In the genomic region with DNA sequence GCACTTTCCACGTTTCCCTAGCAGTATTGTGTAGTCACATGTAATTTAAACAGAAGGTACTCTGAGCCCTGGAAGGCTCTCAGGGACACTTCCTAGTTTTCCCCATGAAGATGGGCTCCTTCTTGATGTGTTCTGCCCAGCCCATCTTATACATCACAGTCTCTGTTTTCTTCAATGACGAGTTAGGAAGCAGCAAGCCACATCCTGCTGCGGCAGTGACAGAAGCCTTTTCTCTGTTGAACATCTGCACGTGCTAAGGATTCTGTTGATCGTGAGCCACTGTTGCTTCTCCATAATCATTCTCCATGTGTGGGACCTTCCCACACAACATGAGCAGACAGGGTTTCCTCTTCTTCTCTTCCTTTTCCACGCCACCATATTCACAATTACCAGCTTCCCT, we compare ENCODE assay signal across 17 cellular contexts.
DNase-seq lines count a peak whose midpoint lies in the region; ATAC-seq and TF ChIP-seq lines count a peak whose summit lies in the region.
"Had no signal": no experiment of that assay in that cellular context is flagged by ENCODE, and none has a peak within 500 bp of the region (broad histone marks: within the 10 kb centered on the region; RNA-seq: fewer than 3 reads in every experiment).

No MANE protein-coding gene starts in this region.

- H3K4me1 ChIP-seq in CD4-positive, alpha-beta memory T cell (ENCODE audit: insufficient read depth, low read length), result no peaks in the 10 kb centered on the region

- no peaks in the 10 kb centered on the region for H3K9me3 Mint-ChIP-seq in activated CD4-positive, alpha-beta T cell treated with anti-CD3 and anti-CD28 coated beads, Interleukin-2, amount 10 ng/mL, durations not matched to agents 7 days and 5 days
- H3K9me3 Mint-ChIP-seq in WTC11, result no peaks in the 10 kb centered on the region
- no peaks in the 10 kb centered on the region for H3K9me3 Mint-ChIP-seq in nephron progenitor cell
- no peaks in the 10 kb centered on the region for H3K9me3 Mint-ChIP-seq in CD4-positive, alpha-beta memory T cell
- H3K9me3 Mint-ChIP-seq: CD4-positive, alpha-beta T cell had no signal

- intact Hi-C loops in CD4-positive, alpha-beta memory T cell (cut with micrococcal nuclease), result no loop called here

- no peaks in the 10 kb centered on the region for H3K36me3 ChIP-seq in CD4-positive, alpha-beta memory T cell (ENCODE audit: insufficient read depth, low read length)

- peaks cover 3% of the 10 kb centered on the region for H3K27me3 Mint-ChIP-seq in activated CD4-positive, alpha-beta T cell treated with anti-CD3 and anti-CD28 coated beads, Interleukin-2, amount 10 ng/mL, durations not matched to agents 7 days and 5 days
- H3K27me3 Mint-ChIP-seq in WTC11 (ENCODE audit: low read depth) (no peaks in the 10 kb centered on the region), nephron progenitor cell (ENCODE audit: low read depth, poor library complexity) (no peaks in the 10 kb centered on the region)
- peaks cover 0 to 2% of the 10 kb centered on the region in 2 donors for H3K27me3 Mint-ChIP-seq in CD4-positive, alpha-beta memory T cell
- H3K27me3 Mint-ChIP-seq: CD4-positive, alpha-beta T cell had no signal

- no peaks in the 10 kb centered on the region for H3K27me3 ChIP-seq in CD4-positive, alpha-beta memory T cell (ENCODE audit: insufficient read depth, low read length)

- H3K36me3 Mint-ChIP-seq in activated CD4-positive, alpha-beta T cell treated with anti-CD3 and anti-CD28 coated beads, Interleukin-2, amount 10 ng/mL, durations not matched to agents 7 days and 5 days (ENCODE audit: low read depth), result no peaks in the 10 kb centered on the region
- H3K36me3 Mint-ChIP-seq in WTC11, result peaks cover 13% of the 10 kb centered on the region
- H3K36me3 Mint-ChIP-seq in nephron progenitor cell (ENCODE audit: low read depth), result peaks cover 59% of the 10 kb centered on the region
- H3K36me3 Mint-ChIP-seq in CD4-positive, alpha-beta memory T cell, result no peaks in the 10 kb centered on the region
- H3K36me3 Mint-ChIP-seq: IgD-negative memory B cell had no signal

- H3K27ac Mint-ChIP-seq in activated CD4-positive, alpha-beta T cell treated with anti-CD3 and anti-CD28 coated beads, Interleukin-2, amount 10 ng/mL, durations not matched to agents 7 days and 5 days, result peak overlapping the region; percentile 21
- H3K27ac Mint-ChIP-seq in WTC11 (peak overlapping the region; percentile 51; the same call in 1 of the 2 replicates), nephron progenitor cell (peak overlapping the region; percentile 0)
- no peak overlapping the region for H3K27ac Mint-ChIP-seq in CD4-positive, alpha-beta memory T cell
- H3K27ac Mint-ChIP-seq: CD4-positive, alpha-beta T cell; IgD-negative memory B cell had no signal

- no peak overlapping the region for H3K4me3 ChIP-seq in Jurkat, Clone E6-1 (ENCODE audit: low read length)
- H3K4me3 ChIP-seq in CD4-positive, alpha-beta memory T cell (ENCODE audit: low read length in 2 of 2), result no peak overlapping the region
- H3K4me3 ChIP-seq: A549 had no signal

- peaks cover 10% of the 10 kb centered on the region for H3K4me1 Mint-ChIP-seq in activated CD4-positive, alpha-beta T cell treated with anti-CD3 and anti-CD28 coated beads, Interleukin-2, amount 10 ng/mL, durations not matched to agents 7 days and 5 days
- H3K4me1 Mint-ChIP-seq in WTC11 (peaks cover 13% of the 10 kb centered on the region), nephron progenitor cell (peaks cover 10% of the 10 kb centered on the region)
- H3K4me1 Mint-ChIP-seq in CD4-positive, alpha-beta memory T cell, result peaks cover 0 to 1% (median 0%) of the 10 kb centered on the region in 4 donors
- H3K4me1 Mint-ChIP-seq: IgD-negative memory B cell had no signal

- H3K4me3 Mint-ChIP-seq in activated CD4-positive, alpha-beta T cell treated with anti-CD3 and anti-CD28 coated beads, Interleukin-2, amount 10 ng/mL, durations not matched to agents 7 days and 5 days, result no peak overlapping the region
- H3K4me3 Mint-ChIP-seq in WTC11 (no peak overlapping the region), nephron progenitor cell (no peak overlapping the region)
- no peak overlapping the region for H3K4me3 Mint-ChIP-seq in CD4-positive, alpha-beta memory T cell
- H3K4me3 Mint-ChIP-seq: CD4-positive, alpha-beta T cell; IgD-negative memory B cell had no signal

- CTCF ChIA-PET in activated CD4-positive, alpha-beta T cell treated with anti-CD3 and anti-CD28 coated beads, Interleukin-2, amount 10 ng/mL, durations not matched to agents 7 days and 5 days (lab: Charles Lee), result no interaction called here
- CTCF ChIA-PET in WTC11 (lab: Charles Lee), result no interaction called here
- CTCF ChIA-PET in CD4-positive, alpha-beta memory T cell (lab: Charles Lee; ENCODE audit: partially characterized antibody), result no interaction called here

- no peak for ATAC-seq in WTC11
- ATAC-seq in HG03469 (IDR thresholded peaks at IDR 0.05; ENCODE audit: unreplicated experiment), result no peak
- ATAC-seq: A549, HepG2 had no signal

- peak; percentile 13 for DNase-seq in activated CD4-positive, alpha-beta T cell treated with anti-CD3 and anti-CD28 coated beads, Interleukin-2, amount 10 ng/mL, durations not matched to agents 7 days and 5 days
- DNase-seq in activated CD4-positive, alpha-beta T cell treated with anti-CD3 and anti-CD28 coated beads for 4 hours, result no peak
- DNase-seq in Jurkat, Clone E6-1 (ENCODE audit: low read depth, low spot score), result peak; percentile 85
- DNase-seq in WTC11 (ENCODE audit: low spot score) (no peak), nephron progenitor cell (no peak)
- no peak for DNase-seq in CD4-positive, alpha-beta memory T cell
- DNase-seq: AML-193; CD4-positive, alpha-beta T cell; DMS 273 treated with DMSO at 0.1 percent for 48 hours; DMS53; HCEC 1CT had no signal

- H3K9me3 ChIP-seq in CD4-positive, alpha-beta memory T cell (ENCODE audit: control insufficient read depth in 1 of 2, low read length in 2 of 2), result no peaks in the 10 kb centered on the region
- H3K9me3 ChIP-seq: A549 had no signal

- no peak overlapping the region for H3K27ac ChIP-seq in CD4-positive, alpha-beta memory T cell (ENCODE audit: low read depth, low read length)
- H3K27ac ChIP-seq: 22Rv1, A549, C4-2B had no signal

- no peak for TF ChIP-seq CTCF in WTC11 (IDR thresholded peaks at IDR 0.05)
- TF ChIP-seq CTCF in nephron progenitor cell (IDR thresholded peaks at IDR 0.05), result no peak

- POLR2A ChIA-PET in activated CD4-positive, alpha-beta T cell treated with anti-CD3 and anti-CD28 coated beads, Interleukin-2, amount 10 ng/mL, durations not matched to agents 7 days and 5 days (lab: Charles Lee), result no interaction called here
- POLR2A ChIA-PET in WTC11 (lab: Charles Lee), result no interaction called here
- POLR2A ChIA-PET in CD4-positive, alpha-beta memory T cell (lab: Charles Lee; ENCODE audit: partially characterized antibody), result no interaction called here

TF ChIP-seq in WTC11, 78 proteins besides CTCF, POLR2A, EP300 and RAD21 (continues in another document):
- TF ChIP-seq PRRX2 (CRISPR knock-in tag; IDR thresholded peaks at IDR 0.05), result no peak
- TF ChIP-seq, protein P1, sequence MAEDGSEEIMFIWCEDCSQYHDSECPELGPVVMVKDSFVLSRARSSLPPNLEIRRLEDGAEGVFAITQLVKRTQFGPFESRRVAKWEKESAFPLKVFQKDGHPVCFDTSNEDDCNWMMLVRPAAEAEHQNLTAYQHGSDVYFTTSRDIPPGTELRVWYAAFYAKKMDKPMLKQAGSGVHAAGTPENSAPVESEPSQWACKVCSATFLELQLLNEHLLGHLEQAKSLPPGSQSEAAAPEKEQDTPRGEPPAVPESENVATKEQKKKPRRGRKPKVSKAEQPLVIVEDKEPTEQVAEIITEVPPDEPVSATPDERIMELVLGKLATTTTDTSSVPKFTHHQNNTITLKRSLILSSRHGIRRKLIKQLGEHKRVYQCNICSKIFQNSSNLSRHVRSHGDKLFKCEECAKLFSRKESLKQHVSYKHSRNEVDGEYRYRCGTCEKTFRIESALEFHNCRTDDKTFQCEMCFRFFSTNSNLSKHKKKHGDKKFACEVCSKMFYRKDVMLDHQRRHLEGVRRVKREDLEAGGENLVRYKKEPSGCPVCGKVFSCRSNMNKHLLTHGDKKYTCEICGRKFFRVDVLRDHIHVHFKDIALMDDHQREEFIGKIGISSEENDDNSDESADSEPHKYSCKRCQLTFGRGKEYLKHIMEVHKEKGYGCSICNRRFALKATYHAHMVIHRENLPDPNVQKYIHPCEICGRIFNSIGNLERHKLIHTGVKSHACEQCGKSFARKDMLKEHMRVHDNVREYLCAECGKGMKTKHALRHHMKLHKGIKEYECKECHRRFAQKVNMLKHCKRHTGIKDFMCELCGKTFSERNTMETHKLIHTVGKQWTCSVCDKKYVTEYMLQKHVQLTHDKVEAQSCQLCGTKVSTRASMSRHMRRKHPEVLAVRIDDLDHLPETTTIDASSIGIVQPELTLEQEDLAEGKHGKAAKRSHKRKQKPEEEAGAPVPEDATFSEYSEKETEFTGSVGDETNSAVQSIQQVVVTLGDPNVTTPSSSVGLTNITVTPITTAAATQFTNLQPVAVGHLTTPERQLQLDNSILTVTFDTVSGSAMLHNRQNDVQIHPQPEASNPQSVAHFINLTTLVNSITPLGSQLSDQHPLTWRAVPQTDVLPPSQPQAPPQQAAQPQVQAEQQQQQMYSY (CRISPR knock-in tag; IDR thresholded peaks at IDR 0.05), result no peak
- no peak for TF ChIP-seq ZNF121 (CRISPR knock-in tag; IDR thresholded peaks at IDR 0.05)
- TF ChIP-seq EMX1 (CRISPR knock-in tag; IDR thresholded peaks at IDR 0.05), result no peak
- no peak for TF ChIP-seq ZNF138 (CRISPR knock-in tag; conservative IDR thresholded peaks at IDR 0.05)
- TF ChIP-seq JUN (CRISPR knock-in tag; IDR thresholded peaks at IDR 0.05), result no peak
- TF ChIP-seq, protein P2, sequence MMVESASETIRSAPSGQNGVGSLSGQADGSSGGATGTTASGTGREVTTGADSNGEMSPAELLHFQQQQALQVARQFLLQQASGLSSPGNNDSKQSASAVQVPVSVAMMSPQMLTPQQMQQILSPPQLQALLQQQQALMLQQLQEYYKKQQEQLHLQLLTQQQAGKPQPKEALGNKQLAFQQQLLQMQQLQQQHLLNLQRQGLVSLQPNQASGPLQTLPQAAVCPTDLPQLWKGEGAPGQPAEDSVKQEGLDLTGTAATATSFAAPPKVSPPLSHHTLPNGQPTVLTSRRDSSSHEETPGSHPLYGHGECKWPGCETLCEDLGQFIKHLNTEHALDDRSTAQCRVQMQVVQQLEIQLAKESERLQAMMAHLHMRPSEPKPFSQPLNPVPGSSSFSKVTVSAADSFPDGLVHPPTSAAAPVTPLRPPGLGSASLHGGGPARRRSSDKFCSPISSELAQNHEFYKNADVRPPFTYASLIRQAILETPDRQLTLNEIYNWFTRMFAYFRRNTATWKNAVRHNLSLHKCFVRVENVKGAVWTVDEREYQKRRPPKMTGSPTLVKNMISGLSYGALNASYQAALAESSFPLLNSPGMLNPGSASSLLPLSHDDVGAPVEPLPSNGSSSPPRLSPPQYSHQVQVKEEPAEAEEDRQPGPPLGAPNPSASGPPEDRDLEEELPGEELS (CRISPR knock-in tag; IDR thresholded peaks at IDR 0.05), result no peak

Comparison
In these comparisons a context has a peak if more than half of its experiments do, and no peak if none do; other contexts are left out.
1. DNase-seq: peak in activated CD4-positive, alpha-beta T cell treated with anti-CD3 and anti-CD28 coated beads, Interleukin-2, amount 10 ng/mL, durations not matched to agents 7 days and 5 days (single experiment) and Jurkat, Clone E6-1 (single experiment); none in activated CD4-positive, alpha-beta T cell treated with anti-CD3 and anti-CD28 coated beads for 4 hours (0 of 2), WTC11 (single experiment), nephron progenitor cell (single experiment) and CD4-positive, alpha-beta memory T cell (0 of 5).
2. H3K27ac Mint-ChIP-seq: peak in activated CD4-positive, alpha-beta T cell treated with anti-CD3 and anti-CD28 coated beads, Interleukin-2, amount 10 ng/mL, durations not matched to agents 7 days and 5 days (single experiment), WTC11 (single experiment) and nephron progenitor cell (single experiment); none in CD4-positive, alpha-beta memory T cell (0 of 7).